ENCODE assay signal across 8 cellular contexts in the genomic region with DNA sequence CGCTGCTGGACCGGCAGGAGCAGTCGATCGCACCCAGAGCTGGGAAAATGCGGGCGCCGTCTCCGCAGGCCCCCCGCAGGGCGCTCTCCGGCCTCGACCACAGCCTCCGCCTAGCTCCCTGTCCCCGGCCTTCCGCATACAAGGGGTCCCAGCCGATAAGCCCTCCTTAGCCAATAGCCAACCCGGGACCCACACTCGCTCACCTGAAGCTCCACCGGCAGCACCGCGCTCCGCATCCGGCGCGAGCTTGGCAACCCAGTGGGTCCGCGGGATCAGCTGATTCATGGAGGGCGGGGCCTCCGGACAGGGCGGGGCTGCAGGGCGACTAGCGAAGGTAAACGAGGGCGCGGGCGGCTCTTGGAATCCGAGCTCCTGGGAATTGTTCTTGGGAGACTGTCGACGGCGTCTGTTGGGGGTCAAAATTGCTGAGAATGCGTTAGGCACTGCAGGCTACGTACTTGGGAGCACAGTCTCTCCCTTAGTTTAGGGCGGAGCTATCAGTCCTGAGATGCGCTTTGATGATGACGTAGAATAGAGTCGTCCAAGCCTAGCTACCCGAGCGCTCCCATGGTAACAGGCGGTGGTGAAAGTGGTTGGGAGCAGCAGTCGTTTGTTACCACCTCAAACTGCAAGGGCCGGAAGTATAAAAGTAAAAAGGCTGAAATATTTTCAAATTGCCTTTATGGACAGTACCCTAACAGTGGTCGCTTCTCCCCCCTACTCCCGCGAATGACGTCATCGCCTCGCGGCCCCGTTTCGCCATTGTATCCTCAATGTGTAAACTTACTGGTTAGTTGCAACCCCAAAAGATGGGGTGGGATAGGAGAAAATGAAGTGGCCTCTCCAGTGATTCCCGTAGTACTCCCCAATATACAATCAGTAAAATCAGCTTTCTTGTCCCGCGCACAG. TPM values are rescaled to one million over a fixed set of nuclear protein-coding genes. Genes with fewer than 3 reads are reported as not detected.
DNase-seq lines count a peak whose midpoint lies in the region; ATAC-seq and TF ChIP-seq lines count a peak whose summit lies in the region.

Gene ALS2 (minus strand): TSS at position 260 of the 909 bp plus-strand sequence. CDS start 12,048 bp downstream, outside the sequence.

- H3K4me3 ChIP-seq in AG04450 (ENCODE audit: low read depth, low read length): peak within 1 kb of the TSS; percentile 91
- peak within 1 kb of the TSS; percentile 67 to 97 (median 89) for H3K4me3 ChIP-seq in spleen

- CTCF ChIA-PET in AG04450 (lab: Charles Lee): interaction anchor here (0.6 to 0.9 kb wide), 3 partner anchors 15 to 493 kb away, joined by 3 to 4 read pairs (median 3); no protein-coding TSS in a partner anchor
- CTCF ChIA-PET in activated B cell treated with CpG ODN at 0.5 μM for 24 hours (lab: Charles Lee): interaction anchor here (0.8 to 1.5 kb wide), 2 partner anchors 549 to 1068 kb away, joined by 3 read pairs; no protein-coding TSS in a partner anchor

- POLR2A ChIA-PET in AG04450 (lab: Yijun Ruan, JAX): interaction anchor here (0.5 to 1.6 kb wide), 13 partner anchors 8 to 500 kb away, joined by 3 to 9 read pairs (median 4); partner anchors contain the start of gene FZD7
- POLR2A ChIA-PET in activated B cell treated with CpG ODN at 0.5 μM for 24 hours (lab: Charles Lee): interaction anchor here (0.6 to 1.6 kb wide), 12 partner anchors 18 to 1458 kb away, joined by 3 to 13 read pairs (median 4); partner anchors contain the start of genes CLK1, CYP20A1, NIF3L1 and NOP58

- peak in 1 of 3 donors; percentile 29 for TF ChIP-seq POLR2A in spleen (IDR thresholded peaks at IDR 0.05)

- H3K4me1 ChIP-seq in spleen: peaks cover 7 to 44% (median 24%) of the 10 kb centered on the region in 6 donors

- H3K27me3 Mint-ChIP-seq in activated B cell treated with CpG ODN at 0.5 μM for 24 hours: peaks cover 8% of the 10 kb centered on the region

- peaks cover 12% of the 10 kb centered on the region for H3K36me3 Mint-ChIP-seq in activated B cell treated with CpG ODN at 0.5 μM for 24 hours (ENCODE audit: low read depth)

- no peaks in the 10 kb centered on the region for H3K36me3 ChIP-seq in spleen

- intact Hi-C loops in activated B cell treated with CpG ODN at 0.5 μM for 24 hours (cut with micrococcal nuclease) (loop anchor here (1.0 to 10.0 kb wide), 16 partner anchors 139 to 1869 kb away; partner anchors contain the start of genes BZW1, C2orf69, CFLAR and CLK1), spleen (cut with DNase I; ENCODE audit: low total_unique reads) (no loop called here)

- WGBS in spleen, 5 donors: 0% methylated on average over 45 to 63 of the region's 63 CpGs

- no peaks in the 10 kb centered on the region for H3K9me3 Mint-ChIP-seq in activated B cell treated with CpG ODN at 0.5 μM for 24 hours

- DNase-seq in AG04450 (ENCODE audit: low read depth, low spot score): peak; percentile 98
- peak; percentile 94 for DNase-seq in NCI-H226
- peak; percentile 95 for DNase-seq in activated B cell treated with CpG ODN at 0.5 μM for 24 hours
- peak; percentile 94 for DNase-seq in central memory CD4-positive, alpha-beta T cell
- peak; percentile 97 for DNase-seq in inferior parietal cortex (ENCODE audit: extremely low spot score)
- DNase-seq in spleen: peak; percentile 99

- peaks cover 17% of the 10 kb centered on the region for H3K4me1 Mint-ChIP-seq in activated B cell treated with CpG ODN at 0.5 μM for 24 hours

- peak within 1 kb of the TSS; percentile 88 for H3K27ac ChIP-seq in AG04450 (ENCODE audit: low read depth, low read length)
- peak within 1 kb of the TSS; percentile 63 to 94 (median 88) for H3K27ac ChIP-seq in spleen

- no peak for TF ChIP-seq CTCF in AG04450 (IDR thresholded peaks at IDR 0.05; ENCODE audit: low read depth, low read length)
- TF ChIP-seq CTCF in activated B cell treated with CpG ODN at 0.5 μM for 24 hours (IDR thresholded peaks at IDR 0.05): no peak
- peak in 2 of 11 experiments; percentile 16 to 23 for TF ChIP-seq CTCF in spleen (IDR thresholded peaks at IDR 0.05 in 8 of 11, conservative IDR thresholded peaks at IDR 0.05 in 3 of 11)

- peak within 1 kb of the TSS; percentile 95 for H3K27ac Mint-ChIP-seq in activated B cell treated with CpG ODN at 0.5 μM for 24 hours

- peaks cover 5% of the 10 kb centered on the region; the same call in 1 of the 2 replicates for H3K9me3 ChIP-seq in AG04450 (ENCODE audit: control insufficient read depth, insufficient read depth, low read length)
- no peaks in the 10 kb centered on the region for H3K9me3 ChIP-seq in spleen

- ATAC-seq in GM18909 (IDR thresholded peaks at IDR 0.05; ENCODE audit: poor library complexity, unreplicated experiment): peak; percentile 94
- peak; percentile 94 for ATAC-seq in HG03175 (IDR thresholded peaks at IDR 0.05; ENCODE audit: unreplicated experiment)
- peak; percentile 90 for ATAC-seq in activated B cell treated with CpG ODN at 0.5 μM for 24 hours (ENCODE audit: low read depth)

- H3K4me3 Mint-ChIP-seq in activated B cell treated with CpG ODN at 0.5 μM for 24 hours: peak within 1 kb of the TSS; percentile 96

- H3K27me3 ChIP-seq in AG04450 (ENCODE audit: control insufficient read depth, insufficient read depth, low read length) (no peaks in the 10 kb centered on the region), spleen (replicated peaks in 1 of 7) (peaks cover 0 to 14% (median 0%) of the 10 kb centered on the region in 7 donors)

RNA-seq across cellular contexts. Expression of gene ALS2, which starts in this region (rescaled TPM):
- polyA plus RNA-seq in AG04450 (2011; rRNA removed): 21.9 and 23.5 TPM in 2 replicates
- 39.6 and 40.4 TPM in 2 replicates for polyA minus RNA-seq in AG04450 (2011; rRNA and poly(A)+ RNA removed)
- 11.6 and 14.2 TPM in 2 replicates for total RNA-seq in activated B cell treated with CpG ODN at 0.5 μM for 24 hours
- 10 to 100 TPM; 13.2 to 32.7 (median 18.4) TPM for total RNA-seq in spleen
- 1 to 10 TPM; 2.7 to 4.9 (median 3.3) TPM for polyA plus RNA-seq in spleen

Comparison
In these comparisons a context has a peak if more than half of its experiments do, and no peak if none do; other contexts are left out.
1. Peak in every context shown above with its lines: DNase-seq, ATAC-seq, H3K4me3 ChIP-seq and H3K27ac ChIP-seq.